ENCODE assay signal across 2 cellular contexts in genomic region chr14:67602071-67602470, GRCh38.
TF ChIP-seq lines count a peak whose summit lies in the region.

No MANE protein-coding gene starts in this region.

TF ChIP-seq in GM23338, 12 proteins besides CTCF, POLR2A, EP300 and RAD21:
- TF ChIP-seq EZH2 (IDR thresholded peaks at IDR 0.05; ENCODE audit: low read depth, unreplicated experiment) (no peak), REST (IDR thresholded peaks at IDR 0.05; ENCODE audit: unreplicated experiment) (no peak), JUNB (IDR thresholded peaks at IDR 0.05; ENCODE audit: unreplicated experiment) (no peak), EZH2phosphoT487 (IDR thresholded peaks at IDR 0.05; ENCODE audit: unreplicated experiment) (no peak), STAT1 (IDR thresholded peaks at IDR 0.05; ENCODE audit: unreplicated experiment) (no peak), ZNF331 (CRISPR knock-in tag; IDR thresholded peaks at IDR 0.05; ENCODE audit: low read depth) (no peak), POLR2AphosphoS5 (IDR thresholded peaks at IDR 0.05; ENCODE audit: low read depth) (no peak), NANOG (IDR thresholded peaks at IDR 0.05; ENCODE audit: borderline replicate concordance) (no peak), ETS1 (IDR thresholded peaks at IDR 0.05) (no peak), ZNF114 (CRISPR knock-in tag; IDR thresholded peaks at IDR 0.05) (no peak), CREB1 (CRISPR knock-in tag; IDR thresholded peaks at IDR 0.05; ENCODE audit: low read depth) (no peak), ZNF462 (CRISPR knock-in tag; IDR thresholded peaks at IDR 0.05) (no peak)

TF ChIP-seq in GM12878, 131 proteins besides CTCF, POLR2A, EP300 and RAD21:
- TF ChIP-seq SPI1 (IDR thresholded peaks at IDR 0.05; ENCODE audit: borderline replicate concordance, insufficient read depth, low read depth, low read length) (peak; percentile 24; the same call in 1 of the 2 replicates), TAF1 (IDR thresholded peaks at IDR 0.05; ENCODE audit: borderline replicate concordance, low read depth, low read length) (no peak), EZH2 (IDR thresholded peaks at IDR 0.05; ENCODE audit: borderline replicate concordance, control insufficient read depth, low read depth, low read length) (no peak), ESRRA (IDR thresholded peaks at IDR 0.05; ENCODE audit: low read length) (no peak), ZZZ3 (IDR thresholded peaks at IDR 0.05; ENCODE audit: control insufficient read depth, insufficient read length, low read depth) (no peak), BHLHE40 (IDR thresholded peaks at IDR 0.05; ENCODE audit: borderline replicate concordance in 1 of 2, low read depth in 2 of 2, low read length in 1 of 2) (peak in 1 of 2 experiments; percentile 55; a peak in 1 of 4 replicates), MTA3 (IDR thresholded peaks at IDR 0.05; ENCODE audit: borderline replicate concordance, low read length) (no peak)
